In genomic region chr5:98541641-98542040, GRCh38 we compare ENCODE assay signal across 33 cellular contexts.
"Had no signal": no experiment of that assay in that cellular context is flagged by ENCODE, and none has a peak within 500 bp of the region (broad histone marks: within the 10 kb centered on the region; RNA-seq: fewer than 3 reads in every experiment).

No MANE protein-coding gene starts in this region.

- H3K36me3 ChIP-seq: MG63 had no signal

- H3K27ac ChIP-seq: KMS-11 had no signal

- H3K9ac ChIP-seq: KMS-11 had no signal

- H3K4me3 ChIP-seq: MG63 had no signal

- H3K4me2 ChIP-seq: KMS-11 had no signal

- H3K27me3 ChIP-seq: MG63 had no signal

- DNase-seq: Karpas-422, Kasumi-1, MG63, MM.1S, MV-4-11, NCI-H1048, NCI-H1092, NCI-H1092 treated with DMSO at 0.1 percent for 48 hours, NCI-H1105, NCI-H1105 treated with DMSO at 0.1 percent for 48 hours, NCI-H1417, NCI-H1417 treated with DMSO at 0.1 percent for 48 hours, NCI-H1436, NCI-H1436 treated with DMSO at 0.1 percent for 48 hours, NCI-H146, NCI-H1694, NCI-H1694 treated with DMSO at 0.1 percent for 48 hours, NCI-H187, NCI-H187 treated with DMSO at 0.1 percent for 48 hours, NCI-H1930, NCI-H2029, NCI-H2029 treated with DMSO at 0.1 percent for 48 hours, NCI-H2081 treated with DMSO at 0.1 percent for 48 hours, NCI-H2107, NCI-H2171, NCI-H2171 treated with DMSO at 0.1 percent for 48 hours, NCI-H2227 treated with DMSO at 0.1 percent for 48 hours, NCI-H226, NCI-H345, NCI-H446, NCI-H446 treated with DMSO at 0.1 percent for 48 hours, NCI-H510A had no signal
